22 cellular contexts compared by ENCODE assay signal in genomic region chr10:15784237-15784636, GRCh38.
"Had no signal": no experiment of that assay in that cellular context is flagged by ENCODE, and none has a peak within 500 bp of the region (broad histone marks: within the 10 kb centered on the region; RNA-seq: fewer than 3 reads in every experiment).

No MANE protein-coding gene starts in this region.

- H3K27me3 ChIP-seq: brain microvascular endothelial cell, foreskin keratinocyte, sigmoid colon, testis had no signal

- H3K4me3 ChIP-seq: sigmoid colon, testis had no signal

- H3K36me3 ChIP-seq: brain microvascular endothelial cell had no signal

- H3K27ac ChIP-seq: brain microvascular endothelial cell, foreskin keratinocyte, sigmoid colon, testis had no signal

- DNase-seq: activated gamma-delta T cell treated with Interleukin-2 at 50 U/mL for 16 hours; activated T-cell treated with anti-CD3 and anti-CD28 coated beads, Interleukin-2, amount 50 U/mL, for 1 hour; anterior cingulate cortex; brain microvascular endothelial cell; central memory CD4-positive, alpha-beta T cell; dermis blood vessel endothelial cell; effector CD8-positive, alpha-beta T cell; erythroblast; glutamatergic neuron; hippocampal formation; kidney glomerular epithelial cell; nephron progenitor cell; nucleus accumbens; retina; sigmoid colon; stimulated activated CD4-positive, alpha-beta T cell treated with anti-CD3 and anti-CD28 coated beads, Interleukin-2, amount 100 ng/mL, for 48 hours; stimulated activated CD8-positive, alpha-beta memory T cell treated with anti-CD3 and anti-CD28 coated beads, Interleukin-4, amount 100 ng/mL, for 48 hours; stimulated activated naive B cell treated with anti-CD40 and anti-IgM and Interleukin-4, amounts not matched to agents 10 μg/mL and 1 μg/mL and 100 μg/mL, for 72 hours; SW 1271; testis had no signal

- ATAC-seq: foreskin keratinocyte; stimulated activated naive B cell treated with anti-CD40 and anti-IgM and Interleukin-4, amounts not matched to agents 10 μg/mL and 1 μg/mL and 100 μg/mL, for 72 hours had no signal

- FAIRE-seq: TTC549 had no signal

- H3K9me3 ChIP-seq: sigmoid colon, testis had no signal
